ENCODE assay signal across 8 cellular contexts in the genomic region with DNA sequence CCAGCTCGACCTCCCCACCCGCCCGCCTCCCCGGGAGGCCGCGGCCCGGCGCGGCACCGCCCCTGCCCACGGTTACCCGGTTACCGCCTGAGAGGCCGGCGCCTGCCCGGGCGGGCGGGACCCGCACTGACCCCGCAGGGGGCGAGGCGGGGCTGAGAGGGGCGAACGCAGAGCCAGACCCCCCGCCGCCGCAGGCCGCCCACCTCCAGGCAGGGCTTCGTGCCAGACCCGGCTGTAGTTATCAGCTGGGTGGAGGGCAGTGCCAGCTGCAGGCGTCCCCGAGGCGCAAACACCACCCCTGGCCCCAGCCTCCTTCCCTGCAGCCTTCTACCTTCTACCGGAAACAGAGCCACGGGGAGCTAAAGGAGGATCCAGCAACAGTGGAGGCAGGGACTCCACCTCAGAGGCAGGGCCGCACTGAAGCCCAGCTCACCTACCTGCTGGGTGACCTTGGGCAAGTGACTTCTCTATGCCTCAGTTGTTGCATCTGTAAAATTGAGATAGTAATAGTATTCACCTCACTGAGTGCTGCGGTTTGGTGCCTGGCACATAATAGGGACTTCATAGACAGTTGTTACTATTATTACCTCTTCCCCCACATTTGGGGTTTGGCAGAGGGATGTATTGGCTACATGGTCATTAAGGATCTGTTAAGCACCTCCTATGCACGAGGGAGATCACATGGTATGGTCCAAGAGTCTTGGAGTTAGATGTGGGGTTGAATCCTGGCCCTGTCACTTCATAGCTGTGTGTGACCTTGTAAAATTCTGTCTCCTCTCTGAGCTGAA.
A peak's percentile ranks its signal among the peaks of the same experiment; 100 is the strongest.
DNase-seq lines count a peak whose midpoint lies in the region; ATAC-seq and TF ChIP-seq lines count a peak whose summit lies in the region.

No MANE protein-coding gene starts in this region.

- DNase-seq in ACHN, result peak; percentile 44
- peak; percentile 9 for DNase-seq in SK-MEL-5 (ENCODE audit: low read depth, low spot score)
- no peak for DNase-seq in fibroblast of pulmonary artery (ENCODE audit: low read depth)
- no peak for DNase-seq in osteocyte (ENCODE audit: extremely low spot score, unreplicated experiment)
- no peak for DNase-seq in effector CD4-positive, alpha-beta T cell

- peak overlapping the region; percentile 66 for H3K4me3 ChIP-seq in fibroblast of pulmonary artery (replicated peaks; ENCODE audit: low read depth, low read length)

- peaks cover 15% of the 10 kb centered on the region for H3K27me3 Mint-ChIP-seq in osteocyte (ENCODE audit: unreplicated experiment)

- peaks cover 6% of the 10 kb centered on the region for H3K4me1 Mint-ChIP-seq in osteocyte (ENCODE audit: unreplicated experiment)

- H3K4me3 Mint-ChIP-seq in osteocyte (ENCODE audit: unreplicated experiment), result peak overlapping the region; percentile 66

- TF ChIP-seq CTCF in fibroblast of pulmonary artery (IDR thresholded peaks at IDR 0.05; ENCODE audit: low read length, missing control alignments) (no peak), osteocyte (IDR thresholded peaks at IDR 0.05) (no peak)

- peak; percentile 27 for ATAC-seq in GM19043 (IDR thresholded peaks at IDR 0.05; ENCODE audit: low read depth, unreplicated experiment)
- peak; percentile 47 for ATAC-seq in HG03521 (IDR thresholded peaks at IDR 0.05; ENCODE audit: unreplicated experiment)
- no peak for ATAC-seq in HG03378 (IDR thresholded peaks at IDR 0.05; ENCODE audit: unreplicated experiment)

- in situ Hi-C loops in ACHN (cut with HindIII; ENCODE audit: low pct_ligation_motif_present, low pct_unique_long_range_greater_than_20kb, low sequenced_read_pairs) (no loop called here), SK-MEL-5 (cut with HindIII; ENCODE audit: low pct_unique_long_range_greater_than_20kb, low sequenced_read_pairs) (no loop called here)

- no peak overlapping the region for H3K27ac Mint-ChIP-seq in osteocyte (ENCODE audit: unreplicated experiment)

- no peaks in the 10 kb centered on the region for H3K9me3 Mint-ChIP-seq in osteocyte (ENCODE audit: unreplicated experiment)

- no peaks in the 10 kb centered on the region for H3K36me3 Mint-ChIP-seq in osteocyte (ENCODE audit: unreplicated experiment)

Comparison
In these comparisons a context has a peak if more than half of its experiments do, and no peak if none do; other contexts are left out.
1. DNase-seq: peak in ACHN (single experiment) and SK-MEL-5 (single experiment); none in fibroblast of pulmonary artery (single experiment), osteocyte (single experiment) and effector CD4-positive, alpha-beta T cell (single experiment).